Comparison of ENCODE assay signal across 19 cellular contexts in the genomic region with DNA sequence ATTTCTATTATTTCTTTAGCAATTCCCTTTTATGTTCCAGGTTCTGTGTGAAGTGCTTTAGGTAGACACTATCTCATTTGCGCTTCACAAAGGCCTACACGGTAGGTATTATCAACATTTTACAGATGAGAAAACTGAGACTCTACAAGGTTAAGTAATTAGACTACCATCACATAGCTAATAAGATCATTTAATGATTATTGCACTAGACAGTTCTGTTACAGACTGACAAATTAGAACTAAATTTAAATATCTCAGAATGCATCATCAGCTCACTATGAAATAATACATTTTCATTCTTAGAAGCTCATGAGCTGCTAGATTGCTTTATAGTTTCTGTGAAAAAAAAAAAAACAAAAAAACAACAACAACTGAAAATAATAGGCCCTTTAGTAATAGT.
"Had no signal": no experiment of that assay in that cellular context is flagged by ENCODE, and none has a peak within 500 bp of the region (broad histone marks: within the 10 kb centered on the region; RNA-seq: fewer than 3 reads in every experiment).

No MANE protein-coding gene starts in this region.

- H3K36me3 ChIP-seq: uterus had no signal

- DNase-seq: activated B cell treated with CpG ODN at 0.5 μM for 24 hours; activated CD4-positive, alpha-beta T cell treated with anti-CD3 and anti-CD28 coated beads, Interleukin-2, amount 10 ng/mL, durations not matched to agents 24 days and 14 days; activated CD8-positive, alpha-beta T cell treated with anti-CD3 and anti-CD28 coated beads for 36 hours; activated effector memory CD4-positive, alpha-beta T cell treated with anti-CD3 and anti-CD28 coated beads, Interleukin-2, amount 50 U/mL, for 16 hours; activated T-cell treated with anti-CD3 and anti-CD28 coated beads, Interleukin-2, amount 50 U/mL, for 1 hour; foreskin melanocyte; glutamatergic neuron; hippocampal formation; left lung; mucosa of descending colon; naive B cell; stimulated activated CD4-positive, alpha-beta T cell treated with anti-CD3 and anti-CD28 coated beads, Interleukin-2, amount 100 ng/mL, for 24 hours; transverse colon; uterus had no signal

- H3K9me3 Mint-ChIP-seq: activated B cell treated with CpG ODN at 0.5 μM for 24 hours had no signal

- H3K4me3 ChIP-seq: cardiac muscle cell, left lung, mucosa of descending colon, suprapubic skin, transverse colon, uterus had no signal

- H3K27me3 ChIP-seq: cardiac muscle cell, left lung, suprapubic skin, transverse colon, uterus had no signal

- H3K4me3 Mint-ChIP-seq: activated B cell treated with CpG ODN at 0.5 μM for 24 hours, naive B cell, neural crest cell had no signal

- ATAC-seq: activated CD8-positive, alpha-beta T cell treated with anti-CD3 and anti-CD28 coated beads for 36 hours; activated naive CD4-positive, alpha-beta T cell treated with anti-CD3 and anti-CD28 coated beads, Interleukin-2, amount 50 U/mL, for 72 hours; left lung; mucosa of descending colon had no signal

- H3K27me3 Mint-ChIP-seq: activated B cell treated with CpG ODN at 0.5 μM for 24 hours; activated CD4-positive, alpha-beta T cell treated with anti-CD3 and anti-CD28 coated beads, Interleukin-2, amount 10 ng/mL, durations not matched to agents 24 days and 14 days; activated CD8-positive, alpha-beta T cell treated with anti-CD3 and anti-CD28 coated beads for 36 hours; naive B cell; stimulated activated naive CD8-positive, alpha-beta T cell treated with anti-CD3 and anti-CD28 coated beads, Interleukin-15, Interleukin-2, amounts not matched to agents 100 ng/mL and 50 ng/mL, for 24 hours had no signal

- H3K27ac ChIP-seq: cardiac muscle cell, transverse colon, uterus had no signal

- H3K9me3 ChIP-seq: left lung, mucosa of descending colon, suprapubic skin, transverse colon, uterus had no signal

- H3K4me1 Mint-ChIP-seq: neural crest cell had no signal
